In the genomic region with DNA sequence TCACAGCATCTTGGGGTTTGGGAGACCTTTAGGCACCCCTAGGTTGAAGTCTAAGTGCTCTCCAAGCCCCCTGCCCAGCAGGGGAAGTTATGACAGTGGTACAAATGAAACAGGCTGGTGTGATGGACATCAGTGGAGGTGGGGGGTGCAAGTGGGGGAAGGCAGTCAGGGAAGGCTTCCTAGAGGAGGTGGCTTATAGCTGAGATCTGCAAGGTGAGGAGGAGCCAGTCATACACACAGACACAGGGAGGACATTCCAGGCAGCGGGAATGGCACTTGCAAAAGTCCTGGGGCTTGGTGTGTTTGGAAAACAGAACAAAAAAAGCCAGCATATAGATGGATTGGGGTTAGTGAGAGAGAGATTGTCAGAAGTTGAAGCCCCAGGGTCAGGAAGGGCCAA, we compare ENCODE assay signal across 29 cellular contexts. TPM values are rescaled to one million over a fixed set of nuclear protein-coding genes. Genes with fewer than 3 reads are reported as not detected.
A peak's percentile ranks its signal among the peaks of the same experiment; 100 is the strongest.
DNase-seq lines count a peak whose midpoint lies in the region; ATAC-seq and TF ChIP-seq lines count a peak whose summit lies in the region.
"Had no signal": no experiment of that assay in that cellular context is flagged by ENCODE, and none has a peak within 500 bp of the region (broad histone marks: within the 10 kb centered on the region; RNA-seq: fewer than 3 reads in every experiment).

No MANE protein-coding gene starts in this region.

- H3K27me3 ChIP-seq in BLaER1 treated with 17β-estradiol and CSF1 and Interleukin-3, amounts not matched to agents 10 nM and 100 nM, result no peaks in the 10 kb centered on the region
- H3K27me3 ChIP-seq in DOHH2 (ENCODE audit: control insufficient read depth, low read length) (no peaks in the 10 kb centered on the region), heart right ventricle (no peaks in the 10 kb centered on the region), endodermal cell (ENCODE audit: control insufficient read depth, insufficient read depth, low read length, poor library complexity, severe bottlenecking) (no peaks in the 10 kb centered on the region)
- H3K27me3 ChIP-seq: adrenal gland, body of pancreas, gastroesophageal sphincter, thyroid gland, vagina had no signal

- POLR2A ChIA-PET in activated B cell treated with CpG ODN at 0.5 μM for 24 hours (lab: Charles Lee), result interaction anchor here (0.6 to 10.3 kb wide), 5 partner anchors 12 to 1642 kb away, joined by 4 to 154 read pairs (median 9); partner anchors contain the start of gene HSH2D

- 80 to 100% methylated on average over 1 of the region's 1 CpG for WGBS in heart right ventricle, 2 donors
- WGBS in endodermal cell (ENCODE audit: insufficient coverage in 1 of 2, insufficient read length in 1 of 2), 2 experiments, result 83 to 93% methylated on average over 1 of the region's 1 CpG

- H3K4me3 Mint-ChIP-seq in activated B cell treated with CpG ODN at 0.5 μM for 24 hours (peak overlapping the region; percentile 12), naive B cell (peak overlapping the region in 5 of 8 donors; percentile 43 to 79 (median 62)), endodermal cell (no peak overlapping the region)
- H3K4me3 Mint-ChIP-seq: activated CD4-positive, alpha-beta T cell treated with anti-CD3 and anti-CD28 coated beads for 36 hours; stimulated activated naive CD8-positive, alpha-beta T cell treated with anti-CD3 and anti-CD28 coated beads, Interleukin-15, amount 100 ng/mL, for 72 hours had no signal

- H3K9me3 Mint-ChIP-seq in activated B cell treated with CpG ODN at 0.5 μM for 24 hours (no peaks in the 10 kb centered on the region), naive B cell (no peaks in the 10 kb centered on the region), endodermal cell (no peaks in the 10 kb centered on the region)
- H3K9me3 Mint-ChIP-seq: CD4-positive, CD25-positive, alpha-beta regulatory T cell; stimulated activated naive CD8-positive, alpha-beta T cell treated with anti-CD3 and anti-CD28 coated beads, Interleukin-15, amount 100 ng/mL, for 72 hours had no signal

- H3K4me3 ChIP-seq in BLaER1 treated with 17β-estradiol and CSF1 and Interleukin-3, amounts not matched to agents 10 nM and 100 nM, result no peak overlapping the region
- H3K4me3 ChIP-seq in DOHH2 (ENCODE audit: low read length), result peak overlapping the region; percentile 5; the same call in 1 of the 2 replicates
- H3K4me3 ChIP-seq in heart right ventricle, result no peak overlapping the region
- H3K4me3 ChIP-seq in endodermal cell (ENCODE audit: low read length), result no peak overlapping the region
- H3K4me3 ChIP-seq: adrenal gland, body of pancreas, gastroesophageal sphincter, left ventricle myocardium inferior, thyroid gland, vagina had no signal

- peaks cover 0 to 86% (median 53%) of the 10 kb centered on the region in 11 experiments; a peak in 18 of 22 replicates for H3K36me3 ChIP-seq in BLaER1 treated with 17β-estradiol and CSF1 and Interleukin-3, amounts not matched to agents 10 nM and 100 nM
- H3K36me3 ChIP-seq in DOHH2 (ENCODE audit: control insufficient read depth, low read length) (peaks cover 78% of the 10 kb centered on the region), heart right ventricle (peaks cover 0 to 10% (median 0%) of the 10 kb centered on the region in 9 donors), endodermal cell (ENCODE audit: control insufficient read depth, insufficient read depth, low read length) (no peaks in the 10 kb centered on the region)
- H3K36me3 ChIP-seq: adrenal gland, gastroesophageal sphincter, left ventricle myocardium inferior, thyroid gland, vagina had no signal

- peaks cover 18% of the 10 kb centered on the region for H3F3A ChIP-seq in DOHH2 (ENCODE audit: control insufficient read depth, insufficient read depth)

- H3K36me3 Mint-ChIP-seq in activated B cell treated with CpG ODN at 0.5 μM for 24 hours (ENCODE audit: low read depth) (peaks cover 79% of the 10 kb centered on the region), naive B cell (peaks cover 11 to 25% of the 10 kb centered on the region in 2 donors), endodermal cell (ENCODE audit: low read depth) (no peaks in the 10 kb centered on the region)

- peaks cover 0 to 17% (median 0%) of the 10 kb centered on the region in 11 experiments; a peak in 5 of 22 replicates for H3K9me3 ChIP-seq in BLaER1 treated with 17β-estradiol and CSF1 and Interleukin-3, amounts not matched to agents 10 nM and 100 nM (replicated peaks in 1 of 11)
- H3K9me3 ChIP-seq in DOHH2 (ENCODE audit: control insufficient read depth, insufficient read depth, low read length) (peaks cover 3% of the 10 kb centered on the region; the same call in 1 of the 2 replicates), heart right ventricle (no peaks in the 10 kb centered on the region), endodermal cell (ENCODE audit: control insufficient read depth, low read length) (peaks cover 5% of the 10 kb centered on the region)
- H3K9me3 ChIP-seq: adrenal gland, body of pancreas, gastroesophageal sphincter, left ventricle myocardium inferior, thyroid gland, vagina had no signal

- H3K9me2 ChIP-seq in DOHH2 (replicated peaks; ENCODE audit: control insufficient read depth, low read length), result no peaks in the 10 kb centered on the region

- no peaks in the 10 kb centered on the region for H4K20me1 ChIP-seq in BLaER1 treated with 17β-estradiol and CSF1 and Interleukin-3, amounts not matched to agents 10 nM and 100 nM
- H4K20me1 ChIP-seq in DOHH2 (ENCODE audit: control insufficient read depth, insufficient read depth, low read depth, low read length), result peaks cover 25% of the 10 kb centered on the region

- intact Hi-C loops in activated B cell treated with CpG ODN at 0.5 μM for 24 hours (cut with micrococcal nuclease), result no loop called here
- intact Hi-C loops in heart right ventricle (cut with DNase I), result no loop called here

- CTCF ChIA-PET in activated B cell treated with CpG ODN at 0.5 μM for 24 hours (lab: Charles Lee), result no interaction called here

- DNase-seq in activated B cell treated with CpG ODN at 0.5 μM for 24 hours (no peak), naive B cell (no peak), heart right ventricle (no peak), NOMO-1 (lab: John Stamatoyannopoulos, UW; ENCODE audit: unreplicated experiment in 2 of 2) (no peak), endodermal cell (no peak)
- DNase-seq: activated CD4-positive, alpha-beta T cell treated with anti-CD3 and anti-CD28 coated beads for 36 hours; adrenal gland; body of pancreas; CD4-positive, CD25-positive, alpha-beta regulatory T cell; cerebellar nuclear complex; left ventricle myocardium inferior; NCI-H1092; NCI-H1930; NCI-H69; stimulated activated naive CD8-positive, alpha-beta T cell treated with anti-CD3 and anti-CD28 coated beads, Interleukin-15, amount 100 ng/mL, for 72 hours; T-helper 2 cell; thyroid gland had no signal

- peaks cover 19% of the 10 kb centered on the region for H3K79me2 ChIP-seq in DOHH2 (ENCODE audit: control insufficient read depth, low read length)

- peaks cover 42 to 100% (median 91%) of the 10 kb centered on the region in 10 experiments for H3K4me1 ChIP-seq in BLaER1 treated with 17β-estradiol and CSF1 and Interleukin-3, amounts not matched to agents 10 nM and 100 nM
- H3K4me1 ChIP-seq in DOHH2 (ENCODE audit: control insufficient read depth, low read length), result peaks cover 46% of the 10 kb centered on the region
- H3K4me1 ChIP-seq in heart right ventricle, result peaks cover 0 to 18% (median 0%) of the 10 kb centered on the region in 9 donors
- H3K4me1 ChIP-seq in endodermal cell (ENCODE audit: control insufficient read depth, insufficient read depth, low read length), result no peaks in the 10 kb centered on the region
- H3K4me1 ChIP-seq: adrenal gland, body of pancreas, gastroesophageal sphincter, left ventricle myocardium inferior, thyroid gland, vagina had no signal

- H3K27ac Mint-ChIP-seq in activated B cell treated with CpG ODN at 0.5 μM for 24 hours (peak overlapping the region; percentile 70), naive B cell (peak overlapping the region in 5 of 6 donors; percentile 39 to 95 (median 70)), endodermal cell (no peak overlapping the region)
- H3K27ac Mint-ChIP-seq: activated CD4-positive, alpha-beta T cell treated with anti-CD3 and anti-CD28 coated beads for 36 hours had no signal

- H3K27ac ChIP-seq in BLaER1 treated with 17β-estradiol and CSF1 and Interleukin-3, amounts not matched to agents 10 nM and 100 nM, result peak overlapping the region in 5 of 11 experiments; percentile 11 to 49 (median 29); a peak in 4 of 22 replicates
- peak overlapping the region; percentile 26 for H3K27ac ChIP-seq in DOHH2 (ENCODE audit: low read depth, low read length)
- H3K27ac ChIP-seq in heart right ventricle, result no peak overlapping the region
- no peak overlapping the region for H3K27ac ChIP-seq in endodermal cell (ENCODE audit: low read depth, low read length)
- H3K27ac ChIP-seq: adrenal gland, body of pancreas, gastroesophageal sphincter, left ventricle myocardium inferior, thyroid gland, vagina had no signal

- ATAC-seq in activated B cell treated with CpG ODN at 0.5 μM for 24 hours (ENCODE audit: low read depth) (no peak), naive B cell (ENCODE audit: low read depth in 2 of 2) (no peak), heart right ventricle (no peak), GM21786 (IDR thresholded peaks at IDR 0.05; ENCODE audit: unreplicated experiment) (no peak)
- ATAC-seq: activated CD4-positive, alpha-beta T cell treated with anti-CD3 and anti-CD28 coated beads for 36 hours; body of pancreas; gastroesophageal sphincter; stimulated activated naive CD8-positive, alpha-beta T cell treated with anti-CD3 and anti-CD28 coated beads, Interleukin-15, amount 100 ng/mL, for 72 hours had no signal

- peak overlapping the region in 6 of 11 experiments; percentile 57 to 78 (median 66); a peak in 11 of 22 replicates for H3K4me2 ChIP-seq in BLaER1 treated with 17β-estradiol and CSF1 and Interleukin-3, amounts not matched to agents 10 nM and 100 nM
- peak overlapping the region; percentile 32 for H3K4me2 ChIP-seq in DOHH2 (ENCODE audit: low read length)

- H3K27me3 Mint-ChIP-seq in activated B cell treated with CpG ODN at 0.5 μM for 24 hours, result no peaks in the 10 kb centered on the region
- H3K27me3 Mint-ChIP-seq in naive B cell, result no peaks in the 10 kb centered on the region
- no peaks in the 10 kb centered on the region for H3K27me3 Mint-ChIP-seq in endodermal cell (ENCODE audit: insufficient read depth)
- H3K27me3 Mint-ChIP-seq: activated CD4-positive, alpha-beta T cell treated with anti-CD3 and anti-CD28 coated beads for 36 hours; CD4-positive, CD25-positive, alpha-beta regulatory T cell; stimulated activated naive CD8-positive, alpha-beta T cell treated with anti-CD3 and anti-CD28 coated beads, Interleukin-15, amount 100 ng/mL, for 72 hours had no signal

- TF ChIP-seq CTCF in DOHH2 (IDR thresholded peaks at IDR 0.05; ENCODE audit: low read depth, low read length, poor library complexity, severe bottlenecking) (no peak), activated B cell treated with CpG ODN at 0.5 μM for 24 hours (IDR thresholded peaks at IDR 0.05) (no peak), heart right ventricle (IDR thresholded peaks at IDR 0.05) (no peak), endodermal cell (conservative IDR thresholded peaks at IDR 0.05) (no peak)

- H3K4me1 Mint-ChIP-seq in activated B cell treated with CpG ODN at 0.5 μM for 24 hours (peaks cover 45% of the 10 kb centered on the region), naive B cell (peaks cover 15 to 40% (median 36%) of the 10 kb centered on the region in 3 donors), endodermal cell (no peaks in the 10 kb centered on the region)
- H3K4me1 Mint-ChIP-seq: activated CD4-positive, alpha-beta T cell treated with anti-CD3 and anti-CD28 coated beads for 36 hours had no signal

- peak overlapping the region in 1 of 11 experiments; percentile 23; a peak in 2 of 22 replicates for H3K9ac ChIP-seq in BLaER1 treated with 17β-estradiol and CSF1 and Interleukin-3, amounts not matched to agents 10 nM and 100 nM
- H3K9ac ChIP-seq in endodermal cell (ENCODE audit: extremely low read depth, low read length, poor library complexity, severe bottlenecking), result no peak overlapping the region

RNA-seq across cellular contexts. Expression of gene HSH2D, which starts 11.6 kb away (rescaled TPM):
- total RNA-seq in activated B cell treated with CpG ODN at 0.5 μM for 24 hours (172 and 191 TPM in 2 replicates), heart right ventricle (1 to 10 TPM in 3 of 10 donors, under 1 TPM in 5, not detected in 2; 0.16 to 2.0 (median 0.56) TPM), endodermal cell (under 1 TPM; 0.66 to 0.68 TPM)
- polyA plus RNA-seq in naive B cell (ENCODE audit: low read depth in 6 of 6) (10 to 100 TPM; 25.7 to 53.2 (median 40.1) TPM), heart right ventricle (under 1 TPM; 0.19 to 0.51 TPM)
- polyA plus RNA-seq in endodermal cell (2013, experiment 1 of 2), result 0.14 TPM
- not detected for polyA plus RNA-seq in endodermal cell (2013, experiment 2 of 2)
- total RNA-seq: dermis microvascular lymphatic vessel endothelial cell, fibroblast of lung, myocyte had no signal
- polyA plus RNA-seq: fibroblast of lung had no signal

RNA-seq across cellular contexts. Expression of gene CIB3, which starts 18.2 kb away (rescaled TPM):
- not detected in 2 replicates for total RNA-seq in activated B cell treated with CpG ODN at 0.5 μM for 24 hours
- polyA plus RNA-seq in naive B cell (ENCODE audit: low read depth in 6 of 6), result not detected
- total RNA-seq in heart right ventricle, result not detected
- polyA plus RNA-seq in heart right ventricle, result not detected
- total RNA-seq in endodermal cell, result not detected
- not detected for polyA plus RNA-seq in endodermal cell (2013, experiment 1 of 2)
- not detected for polyA plus RNA-seq in endodermal cell (2013, experiment 2 of 2)
- total RNA-seq: activated CD4-positive, alpha-beta T cell treated with anti-CD3 and anti-CD28 coated beads for 36 hours; adrenal gland; body of pancreas; CD4-positive, CD25-positive, alpha-beta regulatory T cell; dermis microvascular lymphatic vessel endothelial cell; fibroblast of lung; gastroesophageal sphincter; H1; left ventricle myocardium inferior; mesenteric fat pad; myocyte; osteoblast; skeletal muscle tissue; thyroid gland; vagina had no signal
- polyA plus RNA-seq: adrenal gland; CD4-positive, CD25-positive, alpha-beta regulatory T cell; fibroblast of lung; H1 had no signal

RNA-seq across cellular contexts. Expression of gene FAM32A, which starts 30.1 kb away (rescaled TPM):
- total RNA-seq in activated B cell treated with CpG ODN at 0.5 μM for 24 hours (52.2 and 53.5 TPM in 2 replicates), heart right ventricle (10 to 100 TPM; 27.0 to 44.5 (median 32.5) TPM), endodermal cell (10 to 100 TPM; 71.8 to 80.1 TPM)
- polyA plus RNA-seq in naive B cell (ENCODE audit: low read depth in 6 of 6) (100 to 1,000 TPM; 123 to 235 (median 155) TPM), heart right ventricle (10 to 100 TPM; 36.0 to 75.0 TPM)
- polyA plus RNA-seq in endodermal cell (2013, experiment 1 of 2), result 84.7 TPM
- polyA plus RNA-seq in endodermal cell (2013, experiment 2 of 2), result 89.8 TPM

RNA-seq across cellular contexts. Expression of gene AP1M1, which starts 42.6 kb away (rescaled TPM):
- total RNA-seq in activated B cell treated with CpG ODN at 0.5 μM for 24 hours (82.6 and 87.5 TPM in 2 replicates), heart right ventricle (10 to 100 TPM; 34.3 to 53.8 (median 47.0) TPM), endodermal cell (10 to 100 TPM; 35.0 to 51.6 TPM)
- polyA plus RNA-seq in naive B cell (ENCODE audit: low read depth in 6 of 6) (100 to 1,000 TPM; 121 to 135 (median 122) TPM), heart right ventricle (10 to 100 TPM; 25.5 to 79.0 TPM)
- polyA plus RNA-seq in endodermal cell (2013, experiment 1 of 2), result 85.8 TPM
- polyA plus RNA-seq in endodermal cell (2013, experiment 2 of 2), result 91.7 TPM

RNA-seq across cellular contexts. Expression of gene RAB8A, which starts 43.4 kb away (rescaled TPM):
- total RNA-seq in activated B cell treated with CpG ODN at 0.5 μM for 24 hours (157 and 171 TPM in 2 replicates), heart right ventricle (10 to 100 TPM; 16.4 to 47.4 (median 21.0) TPM), endodermal cell (10 to 100 TPM; 67.7 to 86.0 TPM)
- polyA plus RNA-seq in naive B cell (ENCODE audit: low read depth in 6 of 6) (100 to 1,000 TPM in 5 of 6 donors, 10 to 100 TPM in 1; 98.8 to 134 (median 112) TPM), heart right ventricle (10 to 100 TPM; 12.1 to 20.6 TPM)
- polyA plus RNA-seq in endodermal cell (2013, experiment 1 of 2), result 50.9 TPM
- 49.3 TPM for polyA plus RNA-seq in endodermal cell (2013, experiment 2 of 2)

Comparison
In these comparisons a context has a peak if more than half of its experiments do, and no peak if none do; other contexts are left out.
1. RNA of gene HSH2D, which starts 11.6 kb away (total RNA-seq): 172 to 191 TPM in activated B cell treated with CpG ODN at 0.5 μM for 24 hours; 0.66 to 0.68 TPM in endodermal cell and 0.16 to 2.0 TPM in heart right ventricle; every median in the first group is over 10 times any median in the second.